In genomic region chr7:41045556-41046123, GRCh38 we compare ENCODE assay signal across 8 cellular contexts.
DNase-seq lines count a peak whose midpoint lies in the region; ATAC-seq lines count a peak whose summit lies in the region.

No MANE protein-coding gene starts in this region.

- DNase-seq in Caki2 (ENCODE audit: low read depth): peak; percentile 30
- DNase-seq in HPDE6-E6E7 (ENCODE audit: extremely low spot score): peak; percentile 60
- DNase-seq in SK-MEL-5 (ENCODE audit: low read depth, low spot score): peak; percentile 33
- DNase-seq in left lobe of liver (ENCODE audit: low spot score): peak; percentile 87
- DNase-seq in stimulated activated naive CD4-positive, alpha-beta T cell treated with Interleukin-2 at 50 U/mL for 16 hours (lab: John Stamatoyannopoulos, UW): no peak
- DNase-seq in RPMI8226: no peak
- DNase-seq in occipital lobe (lab: John Stamatoyannopoulos, UW): no peak

- ATAC-seq in left lobe of liver (peak; percentile 100), HG03095 (IDR thresholded peaks at IDR 0.05; ENCODE audit: unreplicated experiment) (no peak)

- in situ Hi-C loops in Caki2 (cut with HindIII; ENCODE audit: low pct_unique_long_range_greater_than_20kb, low sequenced_read_pairs): no loop called here
- in situ Hi-C loops in SK-MEL-5 (cut with HindIII; ENCODE audit: low pct_unique_long_range_greater_than_20kb, low sequenced_read_pairs): no loop called here

Comparison
In these comparisons a context has a peak if more than half of its experiments do, and no peak if none do; other contexts are left out.
1. DNase-seq: peak in Caki2 (single experiment), HPDE6-E6E7 (single experiment), SK-MEL-5 (single experiment) and left lobe of liver (single experiment); none in stimulated activated naive CD4-positive, alpha-beta T cell treated with Interleukin-2 at 50 U/mL for 16 hours (single experiment), RPMI8226 (single experiment) and occipital lobe (single experiment).